In genomic region chr11:110345756-110346155, GRCh38 we compare ENCODE assay signal across 12 cellular contexts. TPM values are rescaled to one million over a fixed set of nuclear protein-coding genes. Genes with fewer than 3 reads are reported as not detected.
A peak's percentile ranks its signal among the peaks of the same experiment; 100 is the strongest.
DNase-seq lines count a peak whose midpoint lies in the region; ATAC-seq, FAIRE-seq and TF ChIP-seq lines count a peak whose summit lies in the region.
"Had no signal": no experiment of that assay in that cellular context is flagged by ENCODE, and none has a peak within 500 bp of the region (broad histone marks: within the 10 kb centered on the region; RNA-seq: fewer than 3 reads in every experiment).

No MANE protein-coding gene starts in this region.

- peak; percentile 85 for FAIRE-seq in GM12892 (lab: Jason Lieb, UNC)

- peaks cover 4% of the 10 kb centered on the region for H3K27me3 Mint-ChIP-seq in endothelial cell (ENCODE audit: unreplicated experiment)

- TF ChIP-seq CTCF in endothelial cell (IDR thresholded peaks at IDR 0.05; ENCODE audit: unreplicated experiment) (no peak), GM10248 (IDR thresholded peaks at IDR 0.05; ENCODE audit: control extremely low read depth, extremely low read depth, low read depth, missing control alignments) (no peak)

- peak overlapping the region; percentile 61 for H3K27ac Mint-ChIP-seq in endothelial cell (ENCODE audit: unreplicated experiment)

- no peaks in the 10 kb centered on the region for H3K36me3 Mint-ChIP-seq in endothelial cell (ENCODE audit: low read depth, unreplicated experiment)

- CTCF ChIA-PET in GM10248 (lab: Yijun Ruan, JAX), result interaction anchor here (1.0 kb wide), 1 partner anchor 9 kb away, joined by 3 read pairs; no protein-coding TSS in a partner anchor

- H3K4me3 Mint-ChIP-seq in endothelial cell (ENCODE audit: unreplicated experiment), result no peak overlapping the region

- DNase-seq in GM12892 (ENCODE audit: insufficient read length) (no peak), endothelial cell (ENCODE audit: low spot score) (no peak), NCI-H748 (lab: John Stamatoyannopoulos, UW; ENCODE audit: unreplicated experiment) (no peak), inferior parietal cortex (ENCODE audit: extremely low spot score) (no peak), NCI-H82 treated with DMSO at 0.1 percent for 48 hours (lab: John Stamatoyannopoulos, UW; ENCODE audit: unreplicated experiment) (no peak), GM10248 (ENCODE audit: extremely low spot score) (no peak)
- DNase-seq: heart left ventricle; mucosa of descending colon; RPMI8226; stimulated activated naive CD4-positive, alpha-beta T cell had no signal

- no peaks in the 10 kb centered on the region for H3K9me3 Mint-ChIP-seq in endothelial cell (ENCODE audit: unreplicated experiment)

- TF ChIP-seq POLR2A in GM12892 (IDR thresholded peaks at IDR 0.05; ENCODE audit: low read depth, low read length), result no peak

- POLR2A ChIA-PET in GM10248 (lab: Yijun Ruan, JAX), result interaction anchor here (0.7 kb wide), 1 partner anchor 557 kb away, joined by 3 read pairs; no protein-coding TSS in a partner anchor

- peaks cover 25% of the 10 kb centered on the region for H3K4me1 Mint-ChIP-seq in endothelial cell (ENCODE audit: unreplicated experiment)

- ATAC-seq in GM19467 (IDR thresholded peaks at IDR 0.05; ENCODE audit: unreplicated experiment) (peak; percentile 42), HG03565 (IDR thresholded peaks at IDR 0.05; ENCODE audit: unreplicated experiment) (peak; percentile 43)
- ATAC-seq: heart left ventricle, mucosa of descending colon had no signal

RNA-seq across cellular contexts. Expression of gene RDX, which starts 49.3 kb away (rescaled TPM):
- polyA plus RNA-seq in GM12892 (2012; ENCODE audit: missing spikeins), result 47.9 TPM
- 225 TPM for total RNA-seq in endothelial cell (ENCODE audit: unreplicated experiment)
